Comparison of ENCODE assay signal across 8 cellular contexts in the genomic region with DNA sequence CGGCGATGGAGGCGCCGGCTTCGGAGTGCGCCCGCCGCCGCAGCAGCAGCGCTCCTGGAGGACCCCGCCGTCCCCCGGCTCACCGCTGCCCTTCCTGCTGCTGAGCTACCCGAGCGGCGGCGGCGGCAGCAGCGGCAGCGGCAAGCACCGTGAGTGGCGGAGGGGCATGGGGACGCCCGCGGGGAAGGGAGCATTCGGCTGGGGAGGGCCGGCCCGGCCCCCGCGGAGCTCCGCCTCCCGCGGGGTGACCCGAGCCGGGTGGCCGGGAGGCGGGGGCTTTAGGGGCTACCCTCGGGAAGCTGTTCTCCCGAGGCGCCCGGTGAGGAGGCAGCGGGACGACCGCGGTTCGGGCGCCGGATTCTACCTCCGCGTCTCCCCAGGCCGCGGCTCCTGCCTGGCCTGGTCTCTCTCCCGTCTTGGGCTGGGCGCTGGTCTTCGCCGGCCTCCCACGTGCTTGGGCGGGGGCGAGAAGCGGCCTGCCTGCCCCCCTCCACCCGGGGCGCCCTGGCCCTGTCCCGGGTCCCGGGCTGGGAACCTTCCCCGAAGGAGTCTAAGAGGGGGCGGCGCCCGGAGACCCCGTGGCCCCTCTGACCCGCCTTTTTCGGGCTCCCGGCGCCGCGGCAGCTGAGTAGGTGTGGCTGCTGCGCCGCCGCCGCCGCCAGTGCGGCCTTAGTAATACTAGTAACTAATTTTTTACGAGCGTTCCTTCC. TPM values are rescaled to one million over a fixed set of nuclear protein-coding genes. Genes with fewer than 3 reads are reported as not detected.
DNase-seq lines count a peak whose midpoint lies in the region; ATAC-seq and TF ChIP-seq lines count a peak whose summit lies in the region.

No MANE protein-coding gene starts in this region.

- TF ChIP-seq CTCF in WERI-Rb-1 (IDR thresholded peaks at IDR 0.05; ENCODE audit: low read depth, low read length) (no peak), mammary epithelial cell (conservative IDR thresholded peaks at IDR 0.05 in 1 of 2, IDR thresholded peaks at IDR 0.05 in 1 of 2; ENCODE audit: extremely low read depth in 1 of 2, insufficient read depth in 1 of 2, low read depth in 1 of 2, low read length in 2 of 2) (no peak)

- H3K9ac ChIP-seq in mammary epithelial cell (ENCODE audit: insufficient read depth, low read length), result peak overlapping the region; percentile 84

- peak overlapping the region; percentile 98 for H3K27ac ChIP-seq in WERI-Rb-1
- H3K27ac ChIP-seq in mammary epithelial cell (ENCODE audit: insufficient read depth, low read depth, low read length), result peak overlapping the region; percentile 73

- in situ Hi-C loops in mammary epithelial cell (cut with MboI; ENCODE audit: low sequenced_read_pairs in 2 of 2), result no loop called here

- WGBS in mammary epithelial cell (ENCODE audit: low coverage, missing lambda C conversion rate), result 4% methylated on average over 30 of the region's 84 CpGs

- dilution Hi-C loops in mammary epithelial cell (cut with HindIII; ENCODE audit: low sequenced_read_pairs), result no loop called here

- peak overlapping the region; percentile 85 for H3K4me2 ChIP-seq in mammary epithelial cell (ENCODE audit: insufficient read depth, low read depth, low read length)

- CTCF ChIA-PET in mammary epithelial cell (lab: Charles Lee; ENCODE audit: low non-redundant PET), result no interaction called here

- no TSS peak for BruUV-seq in mammary epithelial cell (replicated peaks; lab: Mats Ljungman, UMichigan)

- H3K36me3 ChIP-seq in WERI-Rb-1, result no peaks in the 10 kb centered on the region
- H3K36me3 ChIP-seq in mammary epithelial cell (ENCODE audit: insufficient read depth, low read length), result no peaks in the 10 kb centered on the region

- peaks cover 20 to 27% of the 10 kb centered on the region in 2 donors for H3K4me1 Mint-ChIP-seq in immature natural killer cell

- peak; percentile 59 for ATAC-seq in HG02840 (IDR thresholded peaks at IDR 0.05; ENCODE audit: low FRiP score, unreplicated experiment)

- peak overlapping the region; percentile 95 for H2AFZ ChIP-seq in mammary epithelial cell (ENCODE audit: low read depth, low read length)

- no peaks in the 10 kb centered on the region for H3K27me3 ChIP-seq in WERI-Rb-1 (ENCODE audit: insufficient read depth, low read depth, severe bottlenecking)
- no peaks in the 10 kb centered on the region for H3K27me3 ChIP-seq in mammary epithelial cell (ENCODE audit: insufficient read depth, low read length)

- no peaks in the 10 kb centered on the region for H3K9me3 Mint-ChIP-seq in immature natural killer cell

- peaks cover 27% of the 10 kb centered on the region for H3K4me1 ChIP-seq in mammary epithelial cell (ENCODE audit: insufficient read depth, low read length)

- peaks cover 43% of the 10 kb centered on the region for H3K79me2 ChIP-seq in mammary epithelial cell (ENCODE audit: insufficient read depth, low read length)

- H3K4me3 Mint-ChIP-seq in immature natural killer cell, result peak overlapping the region; percentile 86 to 94 (median 89)

- H3K9me3 ChIP-seq in WERI-Rb-1 (ENCODE audit: severe bottlenecking) (no peaks in the 10 kb centered on the region), mammary epithelial cell (replicated peaks; ENCODE audit: insufficient read depth, low read length) (no peaks in the 10 kb centered on the region)

- H3K4me3 ChIP-seq in WERI-Rb-1 (ENCODE audit: low read depth, low read length) (peak overlapping the region; percentile 57), mammary epithelial cell (replicated peaks in 1 of 3; ENCODE audit: insufficient read depth in 1 of 3, low read depth in 2 of 3, low read length in 3 of 3) (peak overlapping the region; percentile 67 to 83 (median 73))

- peaks cover 0 to 6% (median 2%) of the 10 kb centered on the region in 3 donors for H3K27me3 Mint-ChIP-seq in immature natural killer cell (ENCODE audit: low read depth in 3 of 3)

- H3K27ac Mint-ChIP-seq in immature natural killer cell, result peak overlapping the region; percentile 84 to 91 (median 88)

- intact Hi-C loops in mammary epithelial cell (cut with micrococcal nuclease), result loop anchor here (2.0 kb wide), 1 partner anchor 18 kb away; no protein-coding TSS in a partner anchor

- no peaks in the 10 kb centered on the region for H4K20me1 ChIP-seq in mammary epithelial cell (ENCODE audit: insufficient read depth, low read length)

- DNase-seq in NCI-H524 (lab: John Stamatoyannopoulos, UW), result peak; percentile 21 to 59
- DNase-seq in NCI-H524 treated with DMSO at 0.1 percent for 48 hours (lab: John Stamatoyannopoulos, UW), result no peak
- peak; percentile 35 for DNase-seq in NCI-H1694 (lab: John Stamatoyannopoulos, UW)
- peak; percentile 86 for DNase-seq in WERI-Rb-1
- DNase-seq in mammary epithelial cell, result peak; percentile 81
- peak; percentile 71 to 72 (median 72) for DNase-seq in immature natural killer cell
- peak; percentile 49 to 60 for DNase-seq in stimulated activated CD4-positive, alpha-beta T cell treated with anti-CD3 and anti-CD28 coated beads, Interleukin-12 subunit alpha, Interleukin-12 subunit beta, amount 100 ng/mL, for 24 hours (ENCODE audit: low read depth in 2 of 2)

- H3K36me3 Mint-ChIP-seq in immature natural killer cell, result no peaks in the 10 kb centered on the region

RNA-seq across cellular contexts. Expression of gene RUFY3, which starts 16.5 kb away (rescaled TPM):
- total RNA-seq in mammary epithelial cell, result 10 to 100 TPM; 36.2 to 40.1 TPM
- 7.0 TPM for polyA plus RNA-seq in mammary epithelial cell
- polyA minus RNA-seq in mammary epithelial cell, result 12.6 TPM
- 10 to 100 TPM in 1 of 3 donors, 1 to 10 TPM in 2; 5.1 to 14.5 (median 8.6) TPM for polyA plus RNA-seq in immature natural killer cell

RNA-seq across cellular contexts. Expression of gene UTP3, which starts 17.0 kb away (rescaled TPM):
- 10 to 100 TPM; 14.3 to 40.0 TPM for total RNA-seq in mammary epithelial cell
- polyA plus RNA-seq in mammary epithelial cell, result 18.2 TPM
- 14.3 TPM for polyA minus RNA-seq in mammary epithelial cell
- 10 to 100 TPM in 1 of 3 donors, 1 to 10 TPM in 2; 6.2 to 17.6 (median 6.4) TPM for polyA plus RNA-seq in immature natural killer cell

RNA-seq across cellular contexts. Expression of gene JCHAIN, which starts 39.0 kb away (rescaled TPM):
- under 1 TPM in 1 of 2 donors, not detected in 1; 0.33 TPM for total RNA-seq in mammary epithelial cell
- not detected for polyA plus RNA-seq in mammary epithelial cell
- not detected for polyA minus RNA-seq in mammary epithelial cell
- 1 to 10 TPM in 2 of 3 donors, under 1 TPM in 1; 0.76 to 3.3 (median 2.6) TPM for polyA plus RNA-seq in immature natural killer cell
